12 cellular contexts compared by ENCODE assay signal in genomic region chr11:86483591-86484163, GRCh38.
A peak's percentile ranks its signal among the peaks of the same experiment; 100 is the strongest.
DNase-seq lines count a peak whose midpoint lies in the region; ATAC-seq and TF ChIP-seq lines count a peak whose summit lies in the region.
"Had no signal": no experiment of that assay in that cellular context is flagged by ENCODE, and none has a peak within 500 bp of the region (broad histone marks: within the 10 kb centered on the region; RNA-seq: fewer than 3 reads in every experiment).

No MANE protein-coding gene starts in this region.

- H3K9me3 ChIP-seq in AG04450 (ENCODE audit: control insufficient read depth, insufficient read depth, low read length) (no peaks in the 10 kb centered on the region), gastroesophageal sphincter (no peaks in the 10 kb centered on the region), colonic mucosa (no peaks in the 10 kb centered on the region), SJCRH30 (replicated peaks) (no peaks in the 10 kb centered on the region)

- TF ChIP-seq POLR2A in gastroesophageal sphincter (IDR thresholded peaks at IDR 0.05), result no peak

- H3K4me1 ChIP-seq in gastroesophageal sphincter (peaks cover 0 to 49% (median 19%) of the 10 kb centered on the region in 3 donors), rectal smooth muscle tissue (ENCODE audit: control insufficient read depth, insufficient read depth, low read length) (peaks cover 4% of the 10 kb centered on the region), colonic mucosa (no peaks in the 10 kb centered on the region), SJCRH30 (peaks cover 9% of the 10 kb centered on the region; the same call in 1 of the 2 replicates)

- H3K36me3 ChIP-seq in gastroesophageal sphincter (no peaks in the 10 kb centered on the region), rectal smooth muscle tissue (ENCODE audit: control insufficient read depth, insufficient read depth, low read length) (no peaks in the 10 kb centered on the region), colonic mucosa (no peaks in the 10 kb centered on the region), SJCRH30 (no peaks in the 10 kb centered on the region)

- DNase-seq in AG04450 (ENCODE audit: low read depth, low spot score), result no peak
- peak; percentile 23 for DNase-seq in SK-N-DZ (ENCODE audit: low spot score)
- DNase-seq in colonic mucosa, result no peak
- DNase-seq in activated CD8-positive, alpha-beta memory T cell treated with anti-CD3 and anti-CD28 coated beads, Interleukin-2, amount 50 U/mL, for 48 hours, result no peak
- DNase-seq in SJCRH30, result no peak
- no peak for DNase-seq in COR-L47 (lab: John Stamatoyannopoulos, UW)
- DNase-seq: activated CD8-positive, alpha-beta T cell treated with anti-CD3 and anti-CD28 coated beads for 36 hours; activated gamma-delta T cell; Karpas-422; T-helper 9 cell had no signal

- H3K27me3 ChIP-seq in AG04450 (ENCODE audit: control insufficient read depth, insufficient read depth, low read length) (no peaks in the 10 kb centered on the region), gastroesophageal sphincter (no peaks in the 10 kb centered on the region), rectal smooth muscle tissue (ENCODE audit: control insufficient read depth, insufficient read depth, low read length) (no peaks in the 10 kb centered on the region), colonic mucosa (no peaks in the 10 kb centered on the region), SJCRH30 (no peaks in the 10 kb centered on the region)

- peak; percentile 48 for ATAC-seq in gastroesophageal sphincter
- ATAC-seq: activated CD8-positive, alpha-beta T cell treated with anti-CD3 and anti-CD28 coated beads for 36 hours had no signal

- H3K27ac ChIP-seq in AG04450 (ENCODE audit: low read depth, low read length) (peak overlapping the region; percentile 58), gastroesophageal sphincter (peak overlapping the region in 3 of 4 donors; percentile 67 to 74 (median 71)), rectal smooth muscle tissue (ENCODE audit: low read depth, low read length) (peak overlapping the region; percentile 30), colonic mucosa (no peak overlapping the region), SJCRH30 (no peak overlapping the region; the same call in 1 of the 2 replicates)

- POLR2A ChIA-PET in AG04450 (lab: Yijun Ruan, JAX), result interaction anchor here (0.8 to 1.8 kb wide), 12 partner anchors 10 to 257 kb away, joined by 3 to 14 read pairs (median 4); no protein-coding TSS in a partner anchor

- H3K9ac ChIP-seq in rectal smooth muscle tissue (ENCODE audit: low read length) (no peak overlapping the region), colonic mucosa (ENCODE audit: low read depth in 2 of 2, low read length in 2 of 2) (no peak overlapping the region)

- TF ChIP-seq CTCF in AG04450 (IDR thresholded peaks at IDR 0.05; ENCODE audit: low read depth, low read length) (no peak), gastroesophageal sphincter (IDR thresholded peaks at IDR 0.05) (no peak), colonic mucosa (IDR thresholded peaks at IDR 0.05) (no peak)

- H3K4me3 ChIP-seq in AG04450 (ENCODE audit: low read depth, low read length) (no peak overlapping the region), gastroesophageal sphincter (no peak overlapping the region), rectal smooth muscle tissue (ENCODE audit: low read length) (no peak overlapping the region), colonic mucosa (no peak overlapping the region), SJCRH30 (no peak overlapping the region)

- no peak for TF ChIP-seq EP300 in gastroesophageal sphincter (IDR thresholded peaks at IDR 0.05)

- intact Hi-C loops in colonic mucosa (cut with DNase I), result no loop called here

- 24 to 71% methylated on average over 1 to 5 of the region's 5 CpGs for WGBS in gastroesophageal sphincter (ENCODE audit: low coverage in 1 of 2), 2 donors

- CTCF ChIA-PET in AG04450 (lab: Charles Lee), result interaction anchor here (1.0 to 3.9 kb wide), 3 partner anchors 27 to 124 kb away, joined by 3 to 15 read pairs (median 6); no protein-coding TSS in a partner anchor

Comparison
In these comparisons a context has a peak if more than half of its experiments do, and no peak if none do; other contexts are left out.
1. H3K27ac ChIP-seq: peak in AG04450 (single experiment), gastroesophageal sphincter (3 of 4) and rectal smooth muscle tissue (single experiment); none in colonic mucosa (single experiment) and SJCRH30 (single experiment).